In genomic region chr2:105144941-105145300, GRCh38 we compare ENCODE assay signal across 11 cellular contexts.
DNase-seq lines count a peak whose midpoint lies in the region; ATAC-seq and TF ChIP-seq lines count a peak whose summit lies in the region.
"Had no signal": no experiment of that assay in that cellular context is flagged by ENCODE, and none has a peak within 500 bp of the region (broad histone marks: within the 10 kb centered on the region; RNA-seq: fewer than 3 reads in every experiment).

No MANE protein-coding gene starts in this region.

- CTCF ChIA-PET in CD4-positive, alpha-beta T cell (lab: Charles Lee) = no interaction called here

- peaks cover 10% of the 10 kb centered on the region for H3K4me1 Mint-ChIP-seq in CD4-positive, alpha-beta T cell (ENCODE audit: low read depth)
- H3K4me1 Mint-ChIP-seq in glutamatergic neuron (ENCODE audit: low read depth, unreplicated experiment) = peaks cover 11% of the 10 kb centered on the region

- H3K27ac ChIP-seq in CD4-positive, alpha-beta T cell (ENCODE audit: low read depth, low read length) = no peak overlapping the region
- H3K27ac ChIP-seq in foreskin keratinocyte = no peak overlapping the region
- H3K27ac ChIP-seq: SK-N-MC, spleen had no signal

- TF ChIP-seq CTCF in CD4-positive, alpha-beta T cell (IDR thresholded peaks at IDR 0.05) = no peak
- TF ChIP-seq CTCF in glutamatergic neuron (IDR thresholded peaks at IDR 0.05; ENCODE audit: partially characterized antibody, unreplicated experiment) (no peak), foreskin keratinocyte (conservative IDR thresholded peaks at IDR 0.05) (no peak)

- H3K4me3 Mint-ChIP-seq in CD4-positive, alpha-beta T cell = peak overlapping the region; percentile 77
- peak overlapping the region; percentile 95 for H3K4me3 Mint-ChIP-seq in glutamatergic neuron (ENCODE audit: unreplicated experiment)

- no peaks in the 10 kb centered on the region for H3K36me3 Mint-ChIP-seq in CD4-positive, alpha-beta T cell (ENCODE audit: low read depth)
- H3K36me3 Mint-ChIP-seq in glutamatergic neuron (ENCODE audit: unreplicated experiment) = peaks cover 5% of the 10 kb centered on the region

- no peaks in the 10 kb centered on the region for H3K9me3 Mint-ChIP-seq in CD4-positive, alpha-beta T cell
- peaks cover 10% of the 10 kb centered on the region for H3K9me3 Mint-ChIP-seq in glutamatergic neuron (ENCODE audit: unreplicated experiment)

- no peak overlapping the region for H3K27ac Mint-ChIP-seq in CD4-positive, alpha-beta T cell
- H3K27ac Mint-ChIP-seq in glutamatergic neuron (ENCODE audit: unreplicated experiment) = peak overlapping the region; percentile 88

- intact Hi-C loops in CD4-positive, alpha-beta T cell (cut with DNase I, micrococcal nuclease) = no loop called here

- POLR2A ChIA-PET in CD4-positive, alpha-beta T cell (lab: Charles Lee) = no interaction called here

- peaks cover 46% of the 10 kb centered on the region for H3K27me3 ChIP-seq in CD4-positive, alpha-beta T cell (ENCODE audit: control insufficient read depth, insufficient read depth, low read length)
- H3K27me3 ChIP-seq in foreskin keratinocyte = peaks cover 48% of the 10 kb centered on the region

- H3K9me3 ChIP-seq in CD4-positive, alpha-beta T cell (ENCODE audit: control insufficient read depth, low read length) = no peaks in the 10 kb centered on the region
- H3K9me3 ChIP-seq: spleen had no signal

- H3K4me1 ChIP-seq in foreskin keratinocyte = peaks cover 6% of the 10 kb centered on the region

- peaks cover 75% of the 10 kb centered on the region for H3K27me3 Mint-ChIP-seq in CD4-positive, alpha-beta T cell
- H3K27me3 Mint-ChIP-seq in glutamatergic neuron (ENCODE audit: unreplicated experiment) = peaks cover 10% of the 10 kb centered on the region

- no peak for DNase-seq in CD4-positive, alpha-beta T cell
- DNase-seq in glutamatergic neuron (no peak), NCI-H774 (lab: John Stamatoyannopoulos, UW) (no peak), foreskin keratinocyte (no peak), HuH-7.5 (ENCODE audit: low spot score) (no peak), COLO829 (ENCODE audit: low spot score) (no peak)
- DNase-seq: erythroblast, spleen had no signal

- ATAC-seq in CD4-positive, alpha-beta T cell (ENCODE audit: poor library complexity) = no peak
- ATAC-seq in GM19351 (IDR thresholded peaks at IDR 0.05; ENCODE audit: unreplicated experiment) (peak; percentile 74), HG03521 (IDR thresholded peaks at IDR 0.05; ENCODE audit: unreplicated experiment) (peak; percentile 38), foreskin keratinocyte (no peak)

Comparison
In these comparisons a context has a peak if more than half of its experiments do, and no peak if none do; other contexts are left out.
1. ATAC-seq: peak in GM19351 (single experiment) and HG03521 (single experiment); none in CD4-positive, alpha-beta T cell (single experiment) and foreskin keratinocyte (single experiment).